ENCODE assay signal across 9 cellular contexts in the genomic region with DNA sequence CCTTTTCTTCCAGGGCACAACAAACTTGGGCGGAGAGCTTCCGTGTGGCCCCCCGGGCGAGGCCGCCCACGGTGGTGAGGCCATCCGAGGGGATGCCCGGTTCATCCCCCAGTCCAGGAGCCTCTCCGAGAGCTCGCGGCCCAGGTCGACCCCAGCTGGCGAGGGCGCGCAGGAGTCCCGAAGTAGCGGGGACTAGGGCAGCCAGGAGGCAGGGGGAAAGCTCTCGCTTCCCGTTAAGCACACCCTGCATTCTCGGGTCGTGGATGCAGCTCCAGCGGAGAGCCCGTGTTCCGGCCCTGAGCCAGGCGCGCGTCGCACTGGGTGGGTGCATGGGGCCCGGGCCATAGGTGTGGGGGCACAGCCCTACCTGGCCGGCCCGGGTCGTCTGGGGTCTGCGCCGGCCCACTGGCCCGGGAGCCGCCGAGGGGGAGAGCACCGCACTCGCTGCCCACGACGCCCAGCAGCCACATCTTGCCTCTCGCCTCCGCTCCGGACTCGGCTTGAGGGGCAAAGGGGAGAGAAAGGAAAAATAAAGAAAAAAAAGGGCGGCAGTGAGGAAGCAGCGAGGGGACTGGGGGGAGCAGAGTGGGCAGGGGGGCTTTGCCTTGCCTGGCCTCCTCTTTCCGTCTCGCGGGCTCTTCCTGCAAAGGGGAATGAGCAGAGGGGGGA. TPM values are rescaled to one million over a fixed set of nuclear protein-coding genes. Genes with fewer than 3 reads are reported as not detected.
A peak's percentile ranks its signal among the peaks of the same experiment; 100 is the strongest.
DNase-seq lines count a peak whose midpoint lies in the region; ATAC-seq, FAIRE-seq and TF ChIP-seq lines count a peak whose summit lies in the region.
"Had no signal": no experiment of that assay in that cellular context is flagged by ENCODE, and none has a peak within 500 bp of the region (broad histone marks: within the 10 kb centered on the region; RNA-seq: fewer than 3 reads in every experiment).

No MANE protein-coding gene starts in this region.

- TF ChIP-seq POLR2A in HepG2 (IDR thresholded peaks at IDR 0.05; ENCODE audit: insufficient read depth in 1 of 2, low read depth in 2 of 2, low read length in 2 of 2) (no peak), testis (IDR thresholded peaks at IDR 0.05) (no peak)

- H3K4me3 ChIP-seq in HepG2 (replicated peaks in 1 of 3; ENCODE audit: insufficient read depth in 1 of 3, low read depth in 2 of 3, low read length in 3 of 3) (peak overlapping the region; percentile 60 to 86 (median 84); a peak in 5 of 6 replicates), testis (peak overlapping the region; percentile 27 to 40)
- H3K4me3 ChIP-seq: K562 had no signal

- no peak for TF ChIP-seq RAD21 in HepG2 (CRISPR knock-in tag; IDR thresholded peaks at IDR 0.05)

- FAIRE-seq in HepG2 (lab: Jason Lieb, UNC) (no peak), HTR-8/SVneo (lab: Jason Lieb, UNC) (no peak)
- FAIRE-seq: K562 had no signal

- H3K79me2 ChIP-seq in HepG2 (ENCODE audit: insufficient read depth, low read length): peaks cover 29% of the 10 kb centered on the region

- H3K9ac ChIP-seq in HepG2 (ENCODE audit: insufficient read depth, low read depth, low read length): peak overlapping the region; percentile 37; the same call in 1 of the 2 replicates

- no TSS peak for BruUV-seq in HepG2 (replicated peaks; lab: Mats Ljungman, UMichigan)

- CTCF ChIA-PET in HepG2 (lab: Yijun Ruan, JAX; ENCODE audit: low intra/inter-chr PET ratio, low total read pairs): no interaction called here

- intact Hi-C loops in HepG2 (cut with micrococcal nuclease; ENCODE audit: unreplicated experiment): no loop called here
- intact Hi-C loops in testis (cut with DNase I; ENCODE audit: low total_unique reads): no loop called here

- TF ChIP-seq EP300 in HepG2 (IDR thresholded peaks at IDR 0.05; ENCODE audit: low read depth in 2 of 2, low read length in 2 of 2) (no peak), HepG2 (CRISPR knock-in tag; IDR thresholded peaks at IDR 0.05; ENCODE audit: borderline replicate concordance) (no peak)

- H3K27me3 Mint-ChIP-seq in activated naive CD8-positive, alpha-beta T cell treated with anti-CD3 and anti-CD28 coated beads, Interleukin-2, amount 50 U/mL, for 24 hours: peaks cover 42% of the 10 kb centered on the region

- peak; percentile 8 for ATAC-seq in activated naive CD8-positive, alpha-beta T cell treated with anti-CD3 and anti-CD28 coated beads, Interleukin-2, amount 50 U/mL, for 24 hours
- ATAC-seq in HepG2: peak; percentile 33

- H3K27ac ChIP-seq in HepG2 (ENCODE audit: extremely low read length, insufficient read depth, low read length) (no peak overlapping the region), testis (no peak overlapping the region)

- TF ChIP-seq CTCF in HepG2 (CRISPR knock-in tag; IDR thresholded peaks at IDR 0.05): 0 out of 2 replicates have a peak, but pooled peaks have one; percentile 9
- no peak for TF ChIP-seq CTCF in testis (IDR thresholded peaks at IDR 0.05)

- 49% methylated on average over 18 of the region's 50 CpGs for WGBS in HepG2 (ENCODE audit: low lambda C conversion rate)
- WGBS in testis, 2 donors: 3 to 4% methylated on average over 37 to 41 of the region's 50 CpGs

- H3K4me1 ChIP-seq in HepG2 (ENCODE audit: insufficient read depth, low read length) (peaks cover 51% of the 10 kb centered on the region), testis (peaks cover 12% of the 10 kb centered on the region)

- peaks cover 0 to 25% of the 10 kb centered on the region in 2 experiments; a peak in 1 of 5 replicates for H3K27me3 ChIP-seq in HepG2 (ENCODE audit: control insufficient read depth in 1 of 2, insufficient read depth in 2 of 2, low read length in 2 of 2)
- H3K27me3 ChIP-seq in testis: no peaks in the 10 kb centered on the region

- peaks cover 0 to under 1% of the 10 kb centered on the region in 2 experiments; a peak in 1 of 5 replicates for H3K36me3 ChIP-seq in HepG2 (replicated peaks in 1 of 2; ENCODE audit: control insufficient read depth in 1 of 2, insufficient read depth in 2 of 2, low read length in 2 of 2)
- no peaks in the 10 kb centered on the region for H3K36me3 ChIP-seq in testis (ENCODE audit: low read depth, missing control alignments)

- H2AFZ ChIP-seq in HepG2 (ENCODE audit: low read length): no peak overlapping the region

- no peaks in the 10 kb centered on the region for H3K36me3 Mint-ChIP-seq in activated naive CD8-positive, alpha-beta T cell treated with anti-CD3 and anti-CD28 coated beads, Interleukin-2, amount 50 U/mL, for 24 hours (ENCODE audit: low read depth)

- peak overlapping the region; percentile 68 for H3K4me2 ChIP-seq in HepG2 (ENCODE audit: low read depth, low read length)

- peaks cover 36% of the 10 kb centered on the region for H3K4me1 Mint-ChIP-seq in activated naive CD8-positive, alpha-beta T cell treated with anti-CD3 and anti-CD28 coated beads, Interleukin-2, amount 50 U/mL, for 24 hours

- in situ Hi-C loops in HepG2 (cut with HindIII; ENCODE audit: extremely low pct_ligation_motif_present, low pct_unique_long_range_greater_than_20kb): no loop called here

- peak overlapping the region; percentile 79 for H3K4me3 Mint-ChIP-seq in activated naive CD8-positive, alpha-beta T cell treated with anti-CD3 and anti-CD28 coated beads, Interleukin-2, amount 50 U/mL, for 24 hours

- POLR2A ChIA-PET in HepG2 (lab: Yijun Ruan, JAX): no interaction called here

- DNase-seq in NCI-H2227 (lab: John Stamatoyannopoulos, UW; ENCODE audit: unreplicated experiment): peak; percentile 29
- no peak for DNase-seq in NCI-H2227 treated with DMSO at 0.1 percent for 48 hours (lab: John Stamatoyannopoulos, UW)
- DNase-seq in activated naive CD8-positive, alpha-beta T cell treated with anti-CD3 and anti-CD28 coated beads, Interleukin-2, amount 50 U/mL, for 24 hours: peak; percentile 29
- DNase-seq in HepG2 (ENCODE audit: low spot score): no peak
- peak; percentile 16 for DNase-seq in testis
- no peak for DNase-seq in GOT3 (lab: John Stamatoyannopoulos, UW)
- no peak for DNase-seq in NCI-H526 treated with DMSO at 0.1 percent for 48 hours (lab: John Stamatoyannopoulos, UW)
- DNase-seq in HTR-8/SVneo (ENCODE audit: insufficient read length, low spot score): no peak

- H4K20me1 ChIP-seq in HepG2 (ENCODE audit: insufficient read depth, low read length): peaks cover 3% of the 10 kb centered on the region

- H3K9me3 Mint-ChIP-seq in activated naive CD8-positive, alpha-beta T cell treated with anti-CD3 and anti-CD28 coated beads, Interleukin-2, amount 50 U/mL, for 24 hours: no peaks in the 10 kb centered on the region

- H3K9me3 ChIP-seq in HepG2 (ENCODE audit: low read length): no peaks in the 10 kb centered on the region
- no peaks in the 10 kb centered on the region for H3K9me3 ChIP-seq in testis

- H3K27ac Mint-ChIP-seq in activated naive CD8-positive, alpha-beta T cell treated with anti-CD3 and anti-CD28 coated beads, Interleukin-2, amount 50 U/mL, for 24 hours: no peak overlapping the region

RNA-seq across cellular contexts. Expression of a gene that starts 1.8 kb away (rescaled TPM):
- total RNA-seq in HepG2 (2016; rRNA removed; fragmentation: Illumina TruSeq; extraction: Trizol) (52.4 and 72.1 TPM in 2 replicates), testis (100 to 1,000 TPM; 126 to 148 TPM)
- 22.8 and 23.7 TPM in 2 replicates for total RNA-seq in HepG2 (2016; cell fraction: cytosol; rRNA removed; fragmentation: Illumina TruSeq; extraction: Trizol; ENCODE audit: low read depth)
- total RNA-seq in HepG2 (2016; cell fraction: insoluble cytoplasmic fraction; rRNA removed; fragmentation: Illumina TruSeq; extraction: Trizol): 47.5 and 68.7 TPM in 2 replicates
- 52.8 and 60.2 TPM in 2 replicates for total RNA-seq in HepG2 (2016; cell fraction: membrane; rRNA removed; fragmentation: Illumina TruSeq; extraction: Trizol)
- total RNA-seq in HepG2 (2016; cell fraction: nucleus; rRNA removed; fragmentation: Illumina TruSeq; extraction: Trizol): 35.2 and 42.6 TPM in 2 replicates
- polyA plus RNA-seq in HepG2 (2011; rRNA removed) (48.2 and 67.9 TPM in 2 replicates), testis (ENCODE audit: insufficient read depth, low read depth, low replicate concordance) (99.3 TPM)
- polyA plus RNA-seq in HepG2 (2011; cell fraction: cytosol; rRNA removed): 66.3 and 73.5 TPM in 2 replicates
- polyA plus RNA-seq in HepG2 (2011; cell fraction: nucleus; rRNA removed): 128 and 130 TPM in 2 replicates
- polyA plus RNA-seq in HepG2 (2012): 78.4 and 79.8 TPM in 2 replicates
- 28.1 and 30.5 TPM in 2 replicates for polyA plus RNA-seq in HepG2 (2016; cell fraction: cytosol; fragmentation: Illumina TruSeq; extraction: Trizol; ENCODE audit: low read depth)
- polyA plus RNA-seq in HepG2 (2016; cell fraction: insoluble cytoplasmic fraction; fragmentation: Illumina TruSeq; extraction: Trizol; ENCODE audit: low read depth): 61.3 and 65.3 TPM in 2 replicates
- 51.8 and 52.7 TPM in 2 replicates for polyA plus RNA-seq in HepG2 (2016; cell fraction: membrane; fragmentation: Illumina TruSeq; extraction: Trizol; ENCODE audit: low read depth)
- polyA plus RNA-seq in HepG2 (2016; cell fraction: nucleus; fragmentation: Illumina TruSeq; extraction: Trizol; ENCODE audit: insufficient read depth, low read depth): 73.3 and 76.8 TPM in 2 replicates
- polyA minus RNA-seq in HepG2 (2011; rRNA and poly(A)+ RNA removed; ENCODE audit: low replicate concordance): 59.9 and 60.3 TPM in 2 replicates
- 18.7 and 19.3 TPM in 2 replicates for polyA minus RNA-seq in HepG2 (2011; cell fraction: cytosol; rRNA and poly(A)+ RNA removed)
- polyA minus RNA-seq in HepG2 (2011; cell fraction: nucleus; rRNA and poly(A)+ RNA removed): 52.9 and 55.6 TPM in 2 replicates

RNA-seq across cellular contexts. Expression of a gene that starts 51.8 kb away (rescaled TPM):
- 35.9 and 40.3 TPM in 2 replicates for total RNA-seq in HepG2 (2016; rRNA removed; fragmentation: Illumina TruSeq; extraction: Trizol)
- total RNA-seq in HepG2 (2016; cell fraction: cytosol; rRNA removed; fragmentation: Illumina TruSeq; extraction: Trizol; ENCODE audit: low read depth): 56.7 and 66.6 TPM in 2 replicates
- total RNA-seq in HepG2 (2016; cell fraction: insoluble cytoplasmic fraction; rRNA removed; fragmentation: Illumina TruSeq; extraction: Trizol): 34.0 and 36.1 TPM in 2 replicates
- total RNA-seq in HepG2 (2016; cell fraction: membrane; rRNA removed; fragmentation: Illumina TruSeq; extraction: Trizol): 50.1 and 65.3 TPM in 2 replicates
- 14.8 and 15.9 TPM in 2 replicates for total RNA-seq in HepG2 (2016; cell fraction: nucleus; rRNA removed; fragmentation: Illumina TruSeq; extraction: Trizol)
- polyA plus RNA-seq in HepG2 (2011; rRNA removed): 35.6 and 38.8 TPM in 2 replicates
- 34.7 and 41.6 TPM in 2 replicates for polyA plus RNA-seq in HepG2 (2011; cell fraction: cytosol; rRNA removed)
- polyA plus RNA-seq in HepG2 (2011; cell fraction: nucleus; rRNA removed): 38.0 and 40.6 TPM in 2 replicates
- 20.0 and 23.8 TPM in 2 replicates for polyA plus RNA-seq in HepG2 (2012)
- 48.5 and 58.8 TPM in 2 replicates for polyA plus RNA-seq in HepG2 (2016; cell fraction: cytosol; fragmentation: Illumina TruSeq; extraction: Trizol; ENCODE audit: low read depth)
- polyA plus RNA-seq in HepG2 (2016; cell fraction: insoluble cytoplasmic fraction; fragmentation: Illumina TruSeq; extraction: Trizol; ENCODE audit: low read depth): 27.8 and 38.1 TPM in 2 replicates
- 52.6 and 54.7 TPM in 2 replicates for polyA plus RNA-seq in HepG2 (2016; cell fraction: membrane; fragmentation: Illumina TruSeq; extraction: Trizol; ENCODE audit: low read depth)
- 21.6 and 25.0 TPM in 2 replicates for polyA plus RNA-seq in HepG2 (2016; cell fraction: nucleus; fragmentation: Illumina TruSeq; extraction: Trizol; ENCODE audit: insufficient read depth, low read depth)
- 36.5 and 101 TPM in 2 replicates for polyA minus RNA-seq in HepG2 (2011; rRNA and poly(A)+ RNA removed; ENCODE audit: low replicate concordance)
- polyA minus RNA-seq in HepG2 (2011; cell fraction: cytosol; rRNA and poly(A)+ RNA removed): 23.0 and 23.3 TPM in 2 replicates
- 16.2 and 18.5 TPM in 2 replicates for polyA minus RNA-seq in HepG2 (2011; cell fraction: nucleus; rRNA and poly(A)+ RNA removed)
- total RNA-seq in testis: 100 to 1,000 TPM; 104 to 109 TPM
- polyA plus RNA-seq in testis (ENCODE audit: insufficient read depth, low read depth, low replicate concordance): 140 TPM

Comparison
In these comparisons a context has a peak if more than half of its experiments do, and no peak if none do; other contexts are left out.
1. DNase-seq: peak in NCI-H2227 (single experiment), activated naive CD8-positive, alpha-beta T cell treated with anti-CD3 and anti-CD28 coated beads, Interleukin-2, amount 50 U/mL, for 24 hours (single experiment) and testis (single experiment); none in NCI-H2227 treated with DMSO at 0.1 percent for 48 hours (single experiment), HepG2 (single experiment), GOT3 (single experiment), NCI-H526 treated with DMSO at 0.1 percent for 48 hours (single experiment) and HTR-8/SVneo (single experiment).